1 cellular context compared by ENCODE assay signal in the genomic region with DNA sequence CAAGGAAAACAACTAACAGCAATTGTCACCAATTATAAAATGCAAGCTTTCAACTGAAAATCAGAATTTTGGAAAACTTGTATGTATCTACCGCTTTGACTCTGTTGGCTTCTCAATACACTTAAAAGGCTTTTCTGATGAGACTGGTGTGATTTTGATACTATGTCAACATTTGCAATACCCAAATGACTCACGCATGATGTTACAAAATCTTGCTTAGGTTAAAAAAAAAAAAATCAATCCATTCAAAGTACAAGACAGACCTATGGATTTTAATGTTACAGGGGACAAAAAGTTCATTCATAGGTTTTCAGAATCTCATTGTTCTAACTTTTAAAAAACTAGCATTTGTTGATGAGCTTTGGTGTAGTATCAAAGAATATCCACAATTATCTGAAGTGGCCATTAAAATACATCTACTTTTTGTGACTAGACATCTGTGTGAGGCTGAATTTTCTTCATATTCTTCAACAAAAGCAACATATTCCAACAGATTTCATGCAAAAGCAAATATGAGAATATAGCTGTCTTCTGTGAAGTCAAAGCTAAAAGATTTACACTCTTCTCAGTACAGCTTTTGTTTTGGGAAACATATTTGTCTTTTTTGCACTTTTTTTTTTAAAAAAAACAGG.
TF ChIP-seq lines count a peak whose summit lies in the region.

No MANE protein-coding gene starts in this region.

TF ChIP-seq in H1, 55 proteins besides CTCF, POLR2A, EP300 and RAD21 (continued from another document):
- TF ChIP-seq RBBP5 (IDR thresholded peaks at IDR 0.05; ENCODE audit: borderline replicate concordance, low read depth, low read length) = no peak
- TF ChIP-seq, protein P1, sequence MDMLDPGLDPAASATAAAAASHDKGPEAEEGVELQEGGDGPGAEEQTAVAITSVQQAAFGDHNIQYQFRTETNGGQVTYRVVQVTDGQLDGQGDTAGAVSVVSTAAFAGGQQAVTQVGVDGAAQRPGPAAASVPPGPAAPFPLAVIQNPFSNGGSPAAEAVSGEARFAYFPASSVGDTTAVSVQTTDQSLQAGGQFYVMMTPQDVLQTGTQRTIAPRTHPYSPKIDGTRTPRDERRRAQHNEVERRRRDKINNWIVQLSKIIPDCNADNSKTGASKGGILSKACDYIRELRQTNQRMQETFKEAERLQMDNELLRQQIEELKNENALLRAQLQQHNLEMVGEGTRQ (IDR thresholded peaks at IDR 0.05; ENCODE audit: low read length) = no peak
- TF ChIP-seq KDM1A (IDR thresholded peaks at IDR 0.05; ENCODE audit: borderline replicate concordance, low read length) = no peak
TF ChIP-seq in H1: peak in this region for 0.
